1 cellular context compared by ENCODE assay signal in genomic region chr12:122078141-122079037, GRCh38.
TF ChIP-seq lines count a peak whose summit lies in the region.

A gene with protein sequence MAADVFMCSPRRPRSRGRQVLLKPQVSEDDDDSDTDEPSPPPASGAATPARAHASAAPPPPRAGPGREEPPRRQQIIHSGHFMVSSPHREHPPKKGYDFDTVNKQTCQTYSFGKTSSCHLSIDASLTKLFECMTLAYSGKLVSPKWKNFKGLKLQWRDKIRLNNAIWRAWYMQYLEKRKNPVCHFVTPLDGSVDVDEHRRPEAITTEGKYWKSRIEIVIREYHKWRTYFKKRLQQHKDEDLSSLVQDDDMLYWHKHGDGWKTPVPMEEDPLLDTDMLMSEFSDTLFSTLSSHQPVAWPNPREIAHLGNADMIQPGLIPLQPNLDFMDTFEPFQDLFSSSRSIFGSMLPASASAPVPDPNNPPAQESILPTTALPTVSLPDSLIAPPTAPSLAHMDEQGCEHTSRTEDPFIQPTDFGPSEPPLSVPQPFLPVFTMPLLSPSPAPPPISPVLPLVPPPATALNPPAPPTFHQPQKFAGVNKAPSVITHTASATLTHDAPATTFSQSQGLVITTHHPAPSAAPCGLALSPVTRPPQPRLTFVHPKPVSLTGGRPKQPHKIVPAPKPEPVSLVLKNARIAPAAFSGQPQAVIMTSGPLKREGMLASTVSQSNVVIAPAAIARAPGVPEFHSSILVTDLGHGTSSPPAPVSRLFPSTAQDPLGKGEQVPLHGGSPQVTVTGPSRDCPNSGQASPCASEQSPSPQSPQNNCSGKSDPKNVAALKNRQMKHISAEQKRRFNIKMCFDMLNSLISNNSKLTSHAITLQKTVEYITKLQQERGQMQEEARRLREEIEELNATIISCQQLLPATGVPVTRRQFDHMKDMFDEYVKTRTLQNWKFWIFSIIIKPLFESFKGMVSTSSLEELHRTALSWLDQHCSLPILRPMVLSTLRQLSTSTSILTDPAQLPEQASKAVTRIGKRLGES (plus strand): TSS chr12:122078756. CDS start chr12:122078854, 98 bp downstream.

TF ChIP-seq in HepG2, 621 proteins besides CTCF, POLR2A, EP300 and RAD21 (continued from another document and continues in another):
- TF ChIP-seq AKNA (CRISPR knock-in tag; IDR thresholded peaks at IDR 0.05; ENCODE audit: borderline replicate concordance): no peak
- no peak for TF ChIP-seq NFIB (CRISPR knock-in tag; IDR thresholded peaks at IDR 0.05; ENCODE audit: borderline replicate concordance)
- TF ChIP-seq ETV5 (CRISPR knock-in tag; IDR thresholded peaks at IDR 0.05; ENCODE audit: borderline replicate concordance): peak; percentile 24; the same call in 1 of the 2 replicates
- no peak for TF ChIP-seq ZNF281 (CRISPR knock-in tag; IDR thresholded peaks at IDR 0.05; ENCODE audit: borderline replicate concordance)
- no peak for TF ChIP-seq ZNF350 (CRISPR knock-in tag; IDR thresholded peaks at IDR 0.05; ENCODE audit: borderline replicate concordance, low read depth)
- TF ChIP-seq ASH2L (IDR thresholded peaks at IDR 0.05; ENCODE audit: insufficient read length, low read depth, low read length): peak; percentile 86
- TF ChIP-seq RNF2 (conservative IDR thresholded peaks at IDR 0.05; ENCODE audit: low read depth): peak; percentile 95
- TF ChIP-seq KIAA2018 (CRISPR knock-in tag; IDR thresholded peaks at IDR 0.05; ENCODE audit: borderline replicate concordance): no peak
- TF ChIP-seq HDAC1 (CRISPR knock-in tag; IDR thresholded peaks at IDR 0.05): peak; percentile 64
- 0 out of 2 replicates have a peak, but pooled peaks have one; percentile 15 for TF ChIP-seq ZMYM2 (CRISPR knock-in tag; IDR thresholded peaks at IDR 0.05)
- 0 out of 2 replicates have a peak, but pooled peaks have one; percentile 54 for TF ChIP-seq ZNF772 (CRISPR knock-in tag; IDR thresholded peaks at IDR 0.05)
- TF ChIP-seq HOXA7 (CRISPR knock-in tag; IDR thresholded peaks at IDR 0.05): no peak
- peak; percentile 55; the same call in 1 of the 2 replicates for TF ChIP-seq ARHGAP35 (CRISPR knock-in tag; IDR thresholded peaks at IDR 0.05; ENCODE audit: borderline replicate concordance)
- TF ChIP-seq ZNF563 (CRISPR knock-in tag; IDR thresholded peaks at IDR 0.05): peak; percentile 89
- TF ChIP-seq, protein P1, sequence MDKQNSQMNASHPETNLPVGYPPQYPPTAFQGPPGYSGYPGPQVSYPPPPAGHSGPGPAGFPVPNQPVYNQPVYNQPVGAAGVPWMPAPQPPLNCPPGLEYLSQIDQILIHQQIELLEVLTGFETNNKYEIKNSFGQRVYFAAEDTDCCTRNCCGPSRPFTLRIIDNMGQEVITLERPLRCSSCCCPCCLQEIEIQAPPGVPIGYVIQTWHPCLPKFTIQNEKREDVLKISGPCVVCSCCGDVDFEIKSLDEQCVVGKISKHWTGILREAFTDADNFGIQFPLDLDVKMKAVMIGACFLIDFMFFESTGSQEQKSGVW (CRISPR knock-in tag; IDR thresholded peaks at IDR 0.05; ENCODE audit: borderline replicate concordance): peak; percentile 81; the same call in 1 of the 2 replicates
- no peak for TF ChIP-seq TAF15 (IDR thresholded peaks at IDR 0.05; ENCODE audit: low read depth, low read length, poor library complexity, severe bottlenecking)
- no peak for TF ChIP-seq FOSL2 (CRISPR knock-in tag; IDR thresholded peaks at IDR 0.05)
- TF ChIP-seq ZNF784 (CRISPR knock-in tag; IDR thresholded peaks at IDR 0.05; ENCODE audit: borderline replicate concordance): no peak
- TF ChIP-seq RBM22 (optimal IDR thresholded peaks at IDR 0.05; ENCODE audit: low read length): no peak
- peak; percentile 93 for TF ChIP-seq ARNT2 (CRISPR knock-in tag; IDR thresholded peaks at IDR 0.05; ENCODE audit: low read depth)
- TF ChIP-seq SNAPC5 (CRISPR knock-in tag; IDR thresholded peaks at IDR 0.05; ENCODE audit: borderline replicate concordance): no peak
- TF ChIP-seq, protein P2, sequence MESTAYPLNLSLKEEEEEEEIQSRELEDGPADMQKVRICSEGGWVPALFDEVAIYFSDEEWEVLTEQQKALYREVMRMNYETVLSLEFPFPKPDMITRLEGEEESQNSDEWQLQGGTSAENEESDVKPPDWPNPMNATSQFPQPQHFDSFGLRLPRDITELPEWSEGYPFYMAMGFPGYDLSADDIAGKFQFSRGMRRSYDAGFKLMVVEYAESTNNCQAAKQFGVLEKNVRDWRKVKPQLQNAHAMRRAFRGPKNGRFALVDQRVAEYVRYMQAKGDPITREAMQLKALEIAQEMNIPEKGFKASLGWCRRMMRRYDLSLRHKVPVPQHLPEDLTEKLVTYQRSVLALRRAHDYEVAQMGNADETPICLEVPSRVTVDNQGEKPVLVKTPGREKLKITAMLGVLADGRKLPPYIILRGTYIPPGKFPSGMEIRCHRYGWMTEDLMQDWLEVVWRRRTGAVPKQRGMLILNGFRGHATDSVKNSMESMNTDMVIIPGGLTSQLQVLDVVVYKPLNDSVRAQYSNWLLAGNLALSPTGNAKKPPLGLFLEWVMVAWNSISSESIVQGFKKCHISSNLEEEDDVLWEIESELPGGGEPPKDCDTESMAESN (CRISPR knock-in tag; conservative IDR thresholded peaks at IDR 0.05): peak; percentile 80
- TF ChIP-seq SIX1 (CRISPR knock-in tag; IDR thresholded peaks at IDR 0.05; ENCODE audit: borderline replicate concordance): no peak
- no peak for TF ChIP-seq RCOR2 (CRISPR knock-in tag; IDR thresholded peaks at IDR 0.05)
- no peak for TF ChIP-seq HHEX (CRISPR knock-in tag; IDR thresholded peaks at IDR 0.05)
- TF ChIP-seq, protein P3, sequence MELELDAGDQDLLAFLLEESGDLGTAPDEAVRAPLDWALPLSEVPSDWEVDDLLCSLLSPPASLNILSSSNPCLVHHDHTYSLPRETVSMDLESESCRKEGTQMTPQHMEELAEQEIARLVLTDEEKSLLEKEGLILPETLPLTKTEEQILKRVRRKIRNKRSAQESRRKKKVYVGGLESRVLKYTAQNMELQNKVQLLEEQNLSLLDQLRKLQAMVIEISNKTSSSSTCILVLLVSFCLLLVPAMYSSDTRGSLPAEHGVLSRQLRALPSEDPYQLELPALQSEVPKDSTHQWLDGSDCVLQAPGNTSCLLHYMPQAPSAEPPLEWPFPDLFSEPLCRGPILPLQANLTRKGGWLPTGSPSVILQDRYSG (CRISPR knock-in tag; IDR thresholded peaks at IDR 0.05): peak; percentile 10; the same call in 1 of the 2 replicates
- TF ChIP-seq CENPX (CRISPR knock-in tag; IDR thresholded peaks at IDR 0.05): no peak
- no peak for TF ChIP-seq ZNF7 (CRISPR knock-in tag; IDR thresholded peaks at IDR 0.05)
- no peak for TF ChIP-seq EZH2 (conservative IDR thresholded peaks at IDR 0.05; ENCODE audit: low read depth, low read length)
- TF ChIP-seq FOXP1 (IDR thresholded peaks at IDR 0.05): no peak
- no peak for TF ChIP-seq FOXP1 (CRISPR knock-in tag; IDR thresholded peaks at IDR 0.05)
- TF ChIP-seq SP1 (IDR thresholded peaks at IDR 0.05): no peak
- TF ChIP-seq SP1 (CRISPR knock-in tag; IDR thresholded peaks at IDR 0.05): 0 out of 2 replicates have a peak, but pooled peaks have one; percentile 37
- TF ChIP-seq ZNF468 (CRISPR knock-in tag; IDR thresholded peaks at IDR 0.05): 0 out of 2 replicates have a peak, but pooled peaks have one; percentile 38
